ENCODE assay signal across 19 cellular contexts in the genomic region with DNA sequence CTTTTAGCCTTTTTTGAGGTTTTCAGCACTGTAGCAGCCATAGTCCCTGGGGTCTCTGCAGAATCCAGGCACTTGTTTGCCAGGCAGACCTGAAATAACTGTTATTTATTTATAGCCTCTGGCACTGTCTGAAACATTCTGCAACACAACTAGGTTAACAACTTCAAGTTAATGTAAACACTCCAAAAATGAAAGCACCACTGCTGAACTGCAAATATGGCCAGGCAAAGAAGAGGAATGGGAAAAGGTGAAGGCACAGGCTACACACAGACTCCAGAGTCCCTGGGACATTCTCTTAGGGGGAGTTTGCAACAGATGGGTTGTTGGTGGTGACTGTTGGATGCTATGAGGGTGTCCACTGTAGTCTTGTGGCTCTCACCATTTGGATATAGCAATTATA.
DNase-seq lines count a peak whose midpoint lies in the region; ATAC-seq and TF ChIP-seq lines count a peak whose summit lies in the region.
"Had no signal": no experiment of that assay in that cellular context is flagged by ENCODE, and none has a peak within 500 bp of the region (broad histone marks: within the 10 kb centered on the region; RNA-seq: fewer than 3 reads in every experiment).

No MANE protein-coding gene starts in this region.

- DNase-seq in NCI-H69 (lab: John Stamatoyannopoulos, UW), result peak; percentile 40
- DNase-seq in mesenchymal stem cell, result peak; percentile 40
- DNase-seq in upper lobe of right lung, result no peak
- no peak for DNase-seq in esophagus squamous epithelium (lab: John Stamatoyannopoulos, UW)
- no peak for DNase-seq in OCI-M2 (lab: John Stamatoyannopoulos, UW; ENCODE audit: unreplicated experiment)
- DNase-seq: 8988T; C1 segment of cervical spinal cord; CD4-positive, CD25-positive, alpha-beta regulatory T cell; DMS153; DMS79; GDM1; H7; HFFc6; KBM-7 had no signal

- H3K9ac ChIP-seq in BLaER1, result no peak overlapping the region
- H3K9ac ChIP-seq in mesenchymal stem cell (ENCODE audit: low read length), result no peak overlapping the region

- no peak overlapping the region for H3K14ac ChIP-seq in mesenchymal stem cell (ENCODE audit: low read length in 2 of 2)

- H3K23ac ChIP-seq in mesenchymal stem cell (ENCODE audit: low read length in 2 of 2), result no peak overlapping the region

- no peak overlapping the region for H2AK5ac ChIP-seq in mesenchymal stem cell (ENCODE audit: low read length, severe bottlenecking)

- no peak overlapping the region for H3K4ac ChIP-seq in mesenchymal stem cell (ENCODE audit: low read depth in 1 of 2, low read length in 2 of 2)

- peak overlapping the region; percentile 29 for H3K4me2 ChIP-seq in BLaER1
- H3K4me2 ChIP-seq in mesenchymal stem cell (ENCODE audit: low read length, poor library complexity, severe bottlenecking), result no peak overlapping the region
- H3K4me2 ChIP-seq: GM23338 had no signal

- TF ChIP-seq CTCF in upper lobe of right lung (IDR thresholded peaks at IDR 0.05) (no peak), esophagus squamous epithelium (IDR thresholded peaks at IDR 0.05) (no peak)

- peak overlapping the region in 1 of 2 experiments; percentile 24 for H3K18ac ChIP-seq in mesenchymal stem cell (ENCODE audit: low read depth in 1 of 2, low read length in 2 of 2)

- H3K27ac ChIP-seq in BLaER1 (no peak overlapping the region), mesenchymal stem cell (ENCODE audit: low read length, poor library complexity, severe bottlenecking) (no peak overlapping the region), upper lobe of right lung (no peak overlapping the region), esophagus squamous epithelium (no peak overlapping the region)
- H3K27ac ChIP-seq: HL-60 had no signal

- TF ChIP-seq POLR2A in esophagus squamous epithelium (IDR thresholded peaks at IDR 0.05), result no peak

- H3K4me3 ChIP-seq in BLaER1, result no peak overlapping the region
- H3K4me3 ChIP-seq in mesenchymal stem cell (ENCODE audit: insufficient read depth in 1 of 2, low read depth in 1 of 2, low read length in 2 of 2), result no peak overlapping the region
- no peak overlapping the region for H3K4me3 ChIP-seq in upper lobe of right lung
- H3K4me3 ChIP-seq in esophagus squamous epithelium, result no peak overlapping the region
- H3K4me3 ChIP-seq: GM23338 had no signal

- intact Hi-C loops in upper lobe of right lung (cut with DNase I), result no loop called here
- intact Hi-C loops in esophagus squamous epithelium (cut with DNase I), result no loop called here

- no peaks in the 10 kb centered on the region for H3K36me3 ChIP-seq in BLaER1
- no peaks in the 10 kb centered on the region for H3K36me3 ChIP-seq in mesenchymal stem cell (ENCODE audit: control insufficient read depth in 1 of 2, insufficient read depth in 2 of 2, low read depth in 1 of 2, low read length in 2 of 2)
- H3K36me3 ChIP-seq in upper lobe of right lung, result no peaks in the 10 kb centered on the region
- no peaks in the 10 kb centered on the region for H3K36me3 ChIP-seq in esophagus squamous epithelium

- H3K9me3 ChIP-seq in BLaER1 (no peaks in the 10 kb centered on the region), mesenchymal stem cell (ENCODE audit: control insufficient read depth, low read length) (no peaks in the 10 kb centered on the region), upper lobe of right lung (no peaks in the 10 kb centered on the region), esophagus squamous epithelium (no peaks in the 10 kb centered on the region)

- no peak overlapping the region for H2BK5ac ChIP-seq in mesenchymal stem cell (ENCODE audit: low read depth, low read length, poor library complexity, severe bottlenecking)

- H3K79me1 ChIP-seq in mesenchymal stem cell (replicated peaks; ENCODE audit: low read length, poor library complexity, severe bottlenecking), result no peaks in the 10 kb centered on the region

- H2AFZ ChIP-seq in mesenchymal stem cell (ENCODE audit: low read depth, low read length), result peak overlapping the region; percentile 4
- H2AFZ ChIP-seq: GM23338 had no signal

- no peak overlapping the region for H4K8ac ChIP-seq in mesenchymal stem cell (ENCODE audit: low read length)

- H2BK15ac ChIP-seq in mesenchymal stem cell (ENCODE audit: low read depth, poor library complexity, severe bottlenecking), result no peak overlapping the region

- no peak overlapping the region for H4K91ac ChIP-seq in mesenchymal stem cell (ENCODE audit: low read length)

- H2BK120ac ChIP-seq in mesenchymal stem cell (ENCODE audit: low read depth, low read length), result no peak overlapping the region

- ATAC-seq in upper lobe of right lung (peak; percentile 51), HG02981 (IDR thresholded peaks at IDR 0.05; ENCODE audit: unreplicated experiment) (no peak)
- ATAC-seq: GM23338, HCT116 had no signal

- peaks cover 9% of the 10 kb centered on the region for H3K4me1 ChIP-seq in BLaER1
- H3K4me1 ChIP-seq in mesenchymal stem cell (ENCODE audit: control insufficient read depth, insufficient read depth, low read depth, low read length), result no peaks in the 10 kb centered on the region
- no peaks in the 10 kb centered on the region for H3K4me1 ChIP-seq in upper lobe of right lung
- no peaks in the 10 kb centered on the region for H3K4me1 ChIP-seq in esophagus squamous epithelium

- H4K20me1 ChIP-seq in BLaER1, result no peaks in the 10 kb centered on the region

- no peaks in the 10 kb centered on the region for H3K27me3 ChIP-seq in BLaER1
- H3K27me3 ChIP-seq in mesenchymal stem cell (ENCODE audit: control insufficient read depth in 1 of 2, insufficient read depth in 1 of 2, low read length in 2 of 2), result no peaks in the 10 kb centered on the region
- no peaks in the 10 kb centered on the region for H3K27me3 ChIP-seq in upper lobe of right lung
- H3K27me3 ChIP-seq in esophagus squamous epithelium, result no peaks in the 10 kb centered on the region

- no peak overlapping the region for H2BK12ac ChIP-seq in mesenchymal stem cell (ENCODE audit: low read length in 2 of 2)

Comparison
In these comparisons a context has a peak if more than half of its experiments do, and no peak if none do; other contexts are left out.
1. DNase-seq: peak in NCI-H69 (single experiment) and mesenchymal stem cell (single experiment); none in upper lobe of right lung (single experiment), esophagus squamous epithelium (single experiment) and OCI-M2 (single experiment).